ENCODE assay signal across 1 cellular context in genomic region chr22:43446881-43447280, GRCh38.
TF ChIP-seq lines count a peak whose summit lies in the region.

No MANE protein-coding gene starts in this region.

TF ChIP-seq in HCT116, 20 proteins besides CTCF, POLR2A, EP300 and RAD21 (continued from another document):
- TF ChIP-seq ZBTB33 (IDR thresholded peaks at IDR 0.05; ENCODE audit: extremely low read depth, insufficient replicate concordance, low read length) (no peak), YY1 (IDR thresholded peaks at IDR 0.05; ENCODE audit: extremely low read depth, insufficient replicate concordance, low read depth, low read length) (no peak), ZNF274 (IDR thresholded peaks at IDR 0.05; ENCODE audit: low read depth, low read length) (no peak), SIN3A (IDR thresholded peaks at IDR 0.05; ENCODE audit: low read depth) (no peak), POLR2AphosphoS5 (IDR thresholded peaks at IDR 0.05; ENCODE audit: low read depth, low read length) (no peak), JUND (IDR thresholded peaks at IDR 0.05) (no peak), TCF7L2 (IDR thresholded peaks at IDR 0.05; ENCODE audit: borderline replicate concordance, extremely low read depth, insufficient read depth, insufficient read length) (no peak)
